Comparison of ENCODE assay signal across 20 cellular contexts in genomic region chr1:50488403-50488802, GRCh38.
"Had no signal": no experiment of that assay in that cellular context is flagged by ENCODE, and none has a peak within 500 bp of the region (broad histone marks: within the 10 kb centered on the region; RNA-seq: fewer than 3 reads in every experiment).

No MANE protein-coding gene starts in this region.

- H3K9me3 ChIP-seq: SJSA1 had no signal

- H3K4me3 ChIP-seq: SJSA1, SK-N-MC had no signal

- DNase-seq: KBM-7, MV-4-11, NCI-H1048, NCI-H1105, NCI-H1417, NCI-H1436 treated with DMSO at 0.1 percent for 48 hours, NCI-H1694, NCI-H187 treated with DMSO at 0.1 percent for 48 hours, NCI-H2029 treated with DMSO at 0.1 percent for 48 hours, NCI-H2171 treated with DMSO at 0.1 percent for 48 hours, NCI-H510A, NCI-H524 treated with DMSO at 0.1 percent for 48 hours, NCI-H69, NCI-H774, Right ventricle myocardium superior, RPMI8226, SIG-M5 had no signal

- H3K27ac ChIP-seq: HL-60, SJSA1, SK-N-MC had no signal

- H3K27me3 ChIP-seq: SJSA1 had no signal
